ENCODE assay signal across 2 cellular contexts in the genomic region with DNA sequence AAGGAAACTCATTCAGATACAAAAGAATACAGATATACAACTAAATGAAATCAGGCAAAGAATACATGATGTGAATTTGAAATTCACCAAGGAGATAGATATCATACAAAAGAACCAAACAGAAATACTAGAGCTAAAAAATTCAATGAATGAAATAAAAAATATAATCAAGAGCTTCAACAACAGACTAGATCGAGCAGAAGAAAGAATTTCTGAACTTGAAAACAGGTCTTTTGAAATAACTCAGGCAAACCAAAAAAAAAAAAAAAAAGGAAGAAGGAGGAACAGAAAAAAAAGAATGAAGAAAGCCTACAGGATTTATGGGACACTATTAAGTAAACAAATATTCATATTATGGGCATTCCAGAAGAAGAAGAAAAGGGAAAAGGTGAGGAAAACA.
TF ChIP-seq lines count a peak whose summit lies in the region.

No MANE protein-coding gene starts in this region.

TF ChIP-seq in SK-N-SH treated with all-trans-retinoic acid at 6 μM for 48 hours, 23 proteins besides CTCF, POLR2A, EP300 and RAD21:
- no peak for TF ChIP-seq POU6F1 (CRISPR knock-in tag; IDR thresholded peaks at IDR 0.05; ENCODE audit: borderline replicate concordance, low read depth)
- no peak for TF ChIP-seq SNAI2 (CRISPR knock-in tag; IDR thresholded peaks at IDR 0.05)
- no peak for TF ChIP-seq ZNF8 (CRISPR knock-in tag; IDR thresholded peaks at IDR 0.05)
- TF ChIP-seq ZFP30 (CRISPR knock-in tag; IDR thresholded peaks at IDR 0.05), result peak; percentile 85
- no peak for TF ChIP-seq BACH2 (CRISPR knock-in tag; IDR thresholded peaks at IDR 0.05; ENCODE audit: borderline replicate concordance)
- TF ChIP-seq ISL1 (CRISPR knock-in tag; IDR thresholded peaks at IDR 0.05), result no peak
- no peak for TF ChIP-seq PPARA (CRISPR knock-in tag; IDR thresholded peaks at IDR 0.05; ENCODE audit: borderline replicate concordance)
- no peak for TF ChIP-seq TCF4 (CRISPR knock-in tag; IDR thresholded peaks at IDR 0.05; ENCODE audit: borderline replicate concordance)

TF ChIP-seq in K562, 482 proteins besides CTCF, POLR2A, EP300 and RAD21 (continued from another document):
- TF ChIP-seq, protein P1, sequence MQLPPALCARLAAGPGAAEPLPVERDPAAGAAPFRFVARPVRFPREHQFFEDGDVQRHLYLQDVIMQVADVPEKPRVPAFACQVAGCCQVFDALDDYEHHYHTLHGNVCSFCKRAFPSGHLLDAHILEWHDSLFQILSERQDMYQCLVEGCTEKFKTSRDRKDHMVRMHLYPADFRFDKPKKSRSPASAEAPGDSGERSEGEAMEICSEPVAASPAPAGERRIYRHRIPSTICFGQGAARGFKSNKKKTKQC (CRISPR knock-in tag; IDR thresholded peaks at IDR 0.05), result no peak
- TF ChIP-seq SMARCA5 (IDR thresholded peaks at IDR 0.05) (peak; percentile 72; the same call in 1 of the 2 replicates), ZNF232 (CRISPR knock-in tag; IDR thresholded peaks at IDR 0.05) (no peak), ZNF280A (IDR thresholded peaks at IDR 0.05; ENCODE audit: low read depth, partially characterized antibody) (peak; percentile 97), CC2D1A (IDR thresholded peaks at IDR 0.05) (peak; percentile 39; the same call in 1 of the 2 replicates), ZFP30 (CRISPR knock-in tag; IDR thresholded peaks at IDR 0.05; ENCODE audit: borderline replicate concordance) (peak; percentile 75; the same call in 1 of the 2 replicates), SMAD4 (CRISPR knock-in tag; conservative IDR thresholded peaks at IDR 0.05) (no peak), SIN3B (IDR thresholded peaks at IDR 0.05; ENCODE audit: low read depth) (no peak), NFRKB (IDR thresholded peaks at IDR 0.05; ENCODE audit: low read depth) (no peak), ZEB2 (IDR thresholded peaks at IDR 0.05) (peak; percentile 47; the same call in 1 of the 2 replicates), GATAD2A (IDR thresholded peaks at IDR 0.05) (no peak), TRIM28 (IDR thresholded peaks at IDR 0.05) (peak; percentile 97), RBM25 (IDR thresholded peaks at IDR 0.05; ENCODE audit: low read depth, low read length, severe bottlenecking) (peak; percentile 26), ARNT (IDR thresholded peaks at IDR 0.05) (0 out of 4 replicates have a peak, but pooled peaks of 1 of the 2 experiments have one; percentile 68), NBN (IDR thresholded peaks at IDR 0.05; ENCODE audit: low read depth) (no peak), CBX3 (IDR thresholded peaks at IDR 0.05; ENCODE audit: borderline replicate concordance in 1 of 2, low read length in 2 of 2) (peak in 1 of 2 experiments; percentile 92; a peak in 2 of 3 replicates), ZNF384 (IDR thresholded peaks at IDR 0.05; ENCODE audit: low read depth, low read length) (peak; percentile 71), TRIM24 (IDR thresholded peaks at IDR 0.05) (peak; percentile 16 to 82; a peak in 2 of 4 replicates), TCF7L2 (IDR thresholded peaks at IDR 0.05; ENCODE audit: low read depth, low read length) (no peak), FOXK2 (conservative IDR thresholded peaks at IDR 0.05 in 1 of 2, IDR thresholded peaks at IDR 0.05 in 1 of 2; ENCODE audit: low read depth in 2 of 2) (no peak), HLTF (IDR thresholded peaks at IDR 0.05) (0 out of 2 replicates have a peak, but pooled peaks have one; percentile 83), ZNF512 (tag; IDR thresholded peaks at IDR 0.05) (0 out of 2 replicates have a peak, but pooled peaks have one; percentile 16), CBX5 (IDR thresholded peaks at IDR 0.05; ENCODE audit: borderline replicate concordance, low read depth) (peak; percentile 54; the same call in 1 of the 2 replicates)
- TF ChIP-seq, protein P2, sequence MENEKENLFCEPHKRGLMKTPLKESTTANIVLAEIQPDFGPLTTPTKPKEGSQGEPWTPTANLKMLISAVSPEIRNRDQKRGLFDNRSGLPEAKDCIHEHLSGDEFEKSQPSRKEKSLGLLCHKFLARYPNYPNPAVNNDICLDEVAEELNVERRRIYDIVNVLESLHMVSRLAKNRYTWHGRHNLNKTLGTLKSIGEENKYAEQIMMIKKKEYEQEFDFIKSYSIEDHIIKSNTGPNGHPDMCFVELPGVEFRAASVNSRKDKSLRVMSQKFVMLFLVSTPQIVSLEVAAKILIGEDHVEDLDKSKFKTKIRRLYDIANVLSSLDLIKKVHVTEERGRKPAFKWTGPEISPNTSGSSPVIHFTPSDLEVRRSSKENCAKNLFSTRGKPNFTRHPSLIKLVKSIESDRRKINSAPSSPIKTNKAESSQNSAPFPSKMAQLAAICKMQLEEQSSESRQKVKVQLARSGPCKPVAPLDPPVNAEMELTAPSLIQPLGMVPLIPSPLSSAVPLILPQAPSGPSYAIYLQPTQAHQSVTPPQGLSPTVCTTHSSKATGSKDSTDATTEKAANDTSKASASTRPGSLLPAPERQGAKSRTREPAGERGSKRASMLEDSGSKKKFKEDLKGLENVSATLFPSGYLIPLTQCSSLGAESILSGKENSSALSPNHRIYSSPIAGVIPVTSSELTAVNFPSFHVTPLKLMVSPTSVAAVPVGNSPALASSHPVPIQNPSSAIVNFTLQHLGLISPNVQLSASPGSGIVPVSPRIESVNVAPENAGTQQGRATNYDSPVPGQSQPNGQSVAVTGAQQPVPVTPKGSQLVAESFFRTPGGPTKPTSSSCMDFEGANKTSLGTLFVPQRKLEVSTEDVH (IDR thresholded peaks at IDR 0.05; ENCODE audit: low read depth, partially characterized antibody), result peak; percentile 26
- TF ChIP-seq, protein P3, sequence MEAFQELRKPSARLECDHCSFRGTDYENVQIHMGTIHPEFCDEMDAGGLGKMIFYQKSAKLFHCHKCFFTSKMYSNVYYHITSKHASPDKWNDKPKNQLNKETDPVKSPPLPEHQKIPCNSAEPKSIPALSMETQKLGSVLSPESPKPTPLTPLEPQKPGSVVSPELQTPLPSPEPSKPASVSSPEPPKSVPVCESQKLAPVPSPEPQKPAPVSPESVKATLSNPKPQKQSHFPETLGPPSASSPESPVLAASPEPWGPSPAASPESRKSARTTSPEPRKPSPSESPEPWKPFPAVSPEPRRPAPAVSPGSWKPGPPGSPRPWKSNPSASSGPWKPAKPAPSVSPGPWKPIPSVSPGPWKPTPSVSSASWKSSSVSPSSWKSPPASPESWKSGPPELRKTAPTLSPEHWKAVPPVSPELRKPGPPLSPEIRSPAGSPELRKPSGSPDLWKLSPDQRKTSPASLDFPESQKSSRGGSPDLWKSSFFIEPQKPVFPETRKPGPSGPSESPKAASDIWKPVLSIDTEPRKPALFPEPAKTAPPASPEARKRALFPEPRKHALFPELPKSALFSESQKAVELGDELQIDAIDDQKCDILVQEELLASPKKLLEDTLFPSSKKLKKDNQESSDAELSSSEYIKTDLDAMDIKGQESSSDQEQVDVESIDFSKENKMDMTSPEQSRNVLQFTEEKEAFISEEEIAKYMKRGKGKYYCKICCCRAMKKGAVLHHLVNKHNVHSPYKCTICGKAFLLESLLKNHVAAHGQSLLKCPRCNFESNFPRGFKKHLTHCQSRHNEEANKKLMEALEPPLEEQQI (IDR thresholded peaks at IDR 0.05), result peak; percentile 31; the same call in 1 of the 2 replicates
